In genomic region chr3:139597947-139598346, GRCh38 we compare ENCODE assay signal across 18 cellular contexts. TPM values are rescaled to one million over a fixed set of nuclear protein-coding genes. Genes with fewer than 3 reads are reported as not detected.
"Had no signal": no experiment of that assay in that cellular context is flagged by ENCODE, and none has a peak within 500 bp of the region (broad histone marks: within the 10 kb centered on the region; RNA-seq: fewer than 3 reads in every experiment).

No MANE protein-coding gene starts in this region.

- H3K36me3 ChIP-seq: lower lobe of right lung, ovary had no signal

- DNase-seq: activated CD4-positive, alpha-beta T cell treated with anti-CD3 and anti-CD28 coated beads, Interleukin-2, amount 10 ng/mL, durations not matched to agents 7 days and 5 days; activated CD8-positive, alpha-beta memory T cell treated with anti-CD3 and anti-CD28 coated beads, Interleukin-2, amount 50 U/mL, for 4 hours; activated naive CD4-positive, alpha-beta T cell treated with anti-CD3 and anti-CD28 coated beads, Interleukin-2, amount 50 U/mL, for 16 hours; activated T-cell treated with anti-CD3 and anti-CD28 coated beads, Interleukin-2, amount 50 U/mL, for 4 hours; aorta; dermis blood vessel endothelial cell; effector memory CD8-positive, alpha-beta T cell; foreskin fibroblast; hypothalamus; kidney; lower lobe of right lung; naive thymus-derived CD8-positive, alpha-beta T cell; ovary; stimulated activated CD4-positive, alpha-beta T cell treated with anti-CD3 and anti-CD28 coated beads, Interleukin-4, amount 100 ng/mL, for 4 hours; testis had no signal

- H3K4me1 ChIP-seq: lower lobe of right lung, testis had no signal

- H3K9me3 ChIP-seq: lower lobe of right lung, ovary, testis had no signal

- H3K4me3 ChIP-seq: lower lobe of right lung, ovary, testis had no signal

- FAIRE-seq: kidney had no signal

- ATAC-seq: activated CD4-positive, CD25-positive, alpha-beta regulatory T cell treated with anti-CD3 and anti-CD28 coated beads, Interleukin-2, amount 50 U/mL, for 24 hours; activated T-cell treated with anti-CD3 and anti-CD28 coated beads, Interleukin-2, amount 50 U/mL, for 4 hours; effector memory CD8-positive, alpha-beta T cell; lower lobe of right lung; naive thymus-derived CD8-positive, alpha-beta T cell; sciatic nerve; stimulated activated memory B cell treated with anti-CD40 and anti-IgM and Interleukin-4, amounts not matched to agents 10 μg/mL and 1 μg/mL and 100 μg/mL, for 72 hours had no signal

- H3K27ac ChIP-seq: lower lobe of right lung, ovary, testis had no signal

- H3K27me3 ChIP-seq: ovary, testis had no signal

RNA-seq across cellular contexts. Expression of gene RBP1, which starts 58.4 kb away (rescaled TPM):
- total RNA-seq: activated CD4-positive, alpha-beta T cell treated with anti-CD3 and anti-CD28 coated beads, Interleukin-2, amount 10 ng/mL, durations not matched to agents 7 days and 5 days; naive thymus-derived CD8-positive, alpha-beta T cell had no signal
- polyA plus RNA-seq: naive thymus-derived CD8-positive, alpha-beta T cell had no signal
